In genomic region chr1:213014642-213015041, GRCh38 we compare ENCODE assay signal across 8 cellular contexts. TPM values are rescaled to one million over a fixed set of nuclear protein-coding genes. Genes with fewer than 3 reads are reported as not detected.
DNase-seq lines count a peak whose midpoint lies in the region; ATAC-seq and TF ChIP-seq lines count a peak whose summit lies in the region.

No MANE protein-coding gene starts in this region.

- H3K4me3 ChIP-seq in heart right ventricle = peak overlapping the region; percentile 72 to 96 (median 88)
- H3K4me3 ChIP-seq in SJCRH30 = peak overlapping the region; percentile 84
- H3K4me3 ChIP-seq in esophagus muscularis mucosa = peak overlapping the region; percentile 84 to 92 (median 90)
- peak overlapping the region; percentile 88 for H3K4me3 ChIP-seq in ovary

- no peak for TF ChIP-seq EP300 in esophagus muscularis mucosa (IDR thresholded peaks at IDR 0.05)
- TF ChIP-seq EP300 in ovary (IDR thresholded peaks at IDR 0.05) = no peak

- TF ChIP-seq POLR2A in esophagus muscularis mucosa (IDR thresholded peaks at IDR 0.05; ENCODE audit: low read depth) (no peak), ovary (IDR thresholded peaks at IDR 0.05) (no peak)

- TF ChIP-seq CTCF in heart right ventricle (IDR thresholded peaks at IDR 0.05) (no peak), esophagus muscularis mucosa (IDR thresholded peaks at IDR 0.05) (no peak), ovary (IDR thresholded peaks at IDR 0.05) (no peak)

- no peak for ATAC-seq in heart right ventricle
- ATAC-seq in left ventricle myocardium superior = no peak
- ATAC-seq in GM21717 (IDR thresholded peaks at IDR 0.05; ENCODE audit: unreplicated experiment) = no peak
- no peak for ATAC-seq in GM19397 (IDR thresholded peaks at IDR 0.05; ENCODE audit: unreplicated experiment)

- 15 to 19% methylated on average over 7 of the region's 7 CpGs for WGBS in heart right ventricle, 2 donors
- WGBS in esophagus muscularis mucosa = 17% methylated on average over 7 of the region's 7 CpGs
- 7 to 16% (median 10%) methylated on average over 7 of the region's 7 CpGs for WGBS in ovary, 3 donors

- H3K9me3 ChIP-seq in heart right ventricle (no peaks in the 10 kb centered on the region), SJCRH30 (replicated peaks) (no peaks in the 10 kb centered on the region), esophagus muscularis mucosa (no peaks in the 10 kb centered on the region), ovary (no peaks in the 10 kb centered on the region)

- intact Hi-C loops in heart right ventricle (cut with DNase I) (loop anchor here in 1 of 10 donors (2.0 kb wide), 1 partner anchor 36 kb away; the partner anchor contains the start of gene RPS6KC1), left ventricle myocardium superior (cut with micrococcal nuclease) (no loop called here), esophagus muscularis mucosa (cut with DNase I) (no loop called here), ovary (cut with DNase I) (no loop called here)

- H3K4me1 ChIP-seq in heart right ventricle (peaks cover 0 to 22% (median 17%) of the 10 kb centered on the region in 9 donors), SJCRH30 (peaks cover 7% of the 10 kb centered on the region), esophagus muscularis mucosa (peaks cover 15 to 42% (median 22%) of the 10 kb centered on the region in 4 donors), ovary (ENCODE audit: insufficient read depth) (peaks cover 3% of the 10 kb centered on the region)

- H3K27ac ChIP-seq in heart right ventricle (peak overlapping the region; percentile 84 to 96 (median 94)), SJCRH30 (peak overlapping the region; percentile 91), esophagus muscularis mucosa (replicated peaks in 1 of 4) (peak overlapping the region; percentile 88 to 95 (median 92)), ovary (peak overlapping the region in 1 of 2 donors; percentile 89)

- H3K27me3 ChIP-seq in heart right ventricle = no peaks in the 10 kb centered on the region
- no peaks in the 10 kb centered on the region for H3K27me3 ChIP-seq in SJCRH30
- H3K27me3 ChIP-seq in esophagus muscularis mucosa = no peaks in the 10 kb centered on the region
- H3K27me3 ChIP-seq in ovary = no peaks in the 10 kb centered on the region

- DNase-seq in heart right ventricle = no peak
- no peak for DNase-seq in left ventricle myocardium superior
- peak; percentile 64 to 75 for DNase-seq in SJCRH30
- no peak for DNase-seq in esophagus muscularis mucosa (ENCODE audit: extremely low spot score)
- peak in 1 of 5 donors; percentile 19 for DNase-seq in ovary
- DNase-seq in SHP77 (lab: John Stamatoyannopoulos, UW) = no peak

- H3K36me3 ChIP-seq in heart right ventricle (peaks cover 0 to 34% (median 0%) of the 10 kb centered on the region in 9 donors), SJCRH30 (peaks cover 17% of the 10 kb centered on the region), esophagus muscularis mucosa (peaks cover 0 to 32% (median 14%) of the 10 kb centered on the region in 4 donors), ovary (no peaks in the 10 kb centered on the region)

RNA-seq across cellular contexts. Expression of gene ANGEL2, which starts 1.0 kb away (rescaled TPM):
- total RNA-seq in heart right ventricle (10 to 100 TPM; 13.8 to 22.0 (median 18.6) TPM), left ventricle myocardium superior (16.4 TPM), esophagus muscularis mucosa (10 to 100 TPM; 24.4 to 46.1 (median 34.8) TPM), ovary (10 to 100 TPM; 29.9 to 51.3 (median 41.4) TPM)
- polyA plus RNA-seq in heart right ventricle (10 to 100 TPM in 1 of 2 donors, 1 to 10 TPM in 1; 6.1 to 20.0 TPM), ovary (10 to 100 TPM; 18.3 to 19.1 TPM)
- 59.9 and 70.7 TPM in 2 replicates for total RNA-seq in SJCRH30 (2014; rRNA removed; shearing (Covaris generic))

RNA-seq across cellular contexts. Expression of gene RPS6KC1, which starts 36.4 kb away (rescaled TPM):
- total RNA-seq in heart right ventricle = 10 to 100 TPM in 8 of 10 donors, 1 to 10 TPM in 2; 9.1 to 13.8 (median 10.4) TPM
- 1 to 10 TPM; 3.8 to 5.7 TPM for polyA plus RNA-seq in heart right ventricle
- 9.5 TPM for total RNA-seq in left ventricle myocardium superior
- total RNA-seq in SJCRH30 (2014; rRNA removed; shearing (Covaris generic)) = 30.4 and 37.4 TPM in 2 replicates
- total RNA-seq in esophagus muscularis mucosa = 10 to 100 TPM; 21.0 to 26.8 (median 23.8) TPM
- total RNA-seq in ovary = 10 to 100 TPM; 16.0 to 24.6 (median 19.2) TPM
- polyA plus RNA-seq in ovary = 10 to 100 TPM in 1 of 2 donors, 1 to 10 TPM in 1; 6.8 to 15.2 TPM

Comparison
In these comparisons a context has a peak if more than half of its experiments do, and no peak if none do; other contexts are left out.
1. DNase-seq: peak in SJCRH30 (2 of 2); none in heart right ventricle (0 of 2), left ventricle myocardium superior (single experiment), esophagus muscularis mucosa (single experiment) and SHP77 (0 of 2).
2. Peak in every context shown above with its lines, with median percentiles within 50 percentile points of each other: H3K4me3 ChIP-seq.